ENCODE assay signal across 7 cellular contexts in the genomic region with DNA sequence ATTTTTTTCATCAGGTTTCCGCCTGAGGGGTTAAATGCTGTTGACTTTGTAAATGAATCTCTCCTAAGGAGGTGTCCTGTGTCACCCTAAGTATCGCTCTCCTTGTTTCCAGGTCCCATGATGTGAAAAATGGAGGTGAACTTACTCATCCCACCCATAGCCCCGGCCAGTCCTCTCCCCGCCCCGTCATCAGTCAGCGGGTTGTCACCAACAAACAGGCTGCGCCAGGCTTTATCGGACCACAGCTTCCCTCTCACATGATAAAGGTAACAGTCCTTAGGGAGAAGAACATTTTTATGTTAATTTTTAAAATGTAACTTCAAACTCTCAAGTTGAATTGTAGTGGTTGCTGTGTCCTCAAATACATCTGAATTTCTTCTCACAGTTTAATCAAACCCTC.
"Had no signal": no experiment of that assay in that cellular context is flagged by ENCODE, and none has a peak within 500 bp of the region (broad histone marks: within the 10 kb centered on the region; RNA-seq: fewer than 3 reads in every experiment).

No MANE protein-coding gene starts in this region.

- H3K4me1 ChIP-seq: HAP-1 had no signal

- H3K4me3 ChIP-seq: GM23248, HAP-1 had no signal

- H3K27ac Mint-ChIP-seq: HFFc6 had no signal

- H3K9me3 Mint-ChIP-seq: HFFc6, IgD-negative memory B cell had no signal

- H3K4me1 Mint-ChIP-seq: IgD-negative memory B cell had no signal

- DNase-seq: GM23248, GOT3, H7, HFFc6 had no signal

- H3K9me3 ChIP-seq: HAP-1 had no signal

- H3K27me3 Mint-ChIP-seq: IgD-negative memory B cell had no signal

- H3K4me3 Mint-ChIP-seq: HFFc6, IgD-negative memory B cell had no signal

- H3K27ac ChIP-seq: GM23248, HL-60 had no signal
